Comparison of ENCODE assay signal across 14 cellular contexts in the genomic region with DNA sequence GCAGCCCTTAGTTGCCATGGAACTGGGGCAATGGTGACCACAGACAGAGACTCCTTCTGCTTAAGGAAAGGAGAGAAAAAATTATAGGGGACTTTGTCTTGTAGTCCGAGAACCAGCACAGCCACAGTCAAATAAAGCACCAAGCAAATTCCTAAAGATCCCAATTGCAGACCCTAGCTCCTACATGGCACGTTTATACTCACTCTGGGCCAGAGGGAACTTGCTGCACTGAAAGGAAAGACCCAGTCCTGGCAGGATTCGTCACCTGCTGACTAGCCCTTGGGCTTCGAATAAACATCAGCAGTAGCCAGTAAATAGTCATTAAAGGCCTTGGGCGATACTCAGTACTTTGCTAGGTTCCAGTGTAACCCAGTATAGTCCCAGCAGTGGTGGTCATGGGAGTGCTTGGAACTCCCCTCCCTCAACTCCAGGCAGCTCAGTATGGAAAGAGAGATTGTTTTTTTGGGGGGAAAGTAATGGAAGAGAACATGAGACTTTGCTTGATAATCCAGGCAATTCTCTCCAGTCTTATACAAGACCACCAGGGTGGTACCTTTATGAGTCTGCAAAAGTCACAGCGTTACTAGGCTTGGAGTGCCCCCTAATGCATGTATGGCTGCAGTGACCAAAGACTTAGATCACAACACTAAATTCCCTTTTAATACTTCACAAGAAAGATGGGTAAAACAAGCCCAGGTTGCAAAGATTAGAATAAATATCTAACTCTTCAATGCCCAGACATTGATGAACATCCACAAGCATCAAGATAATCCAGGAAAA.
DNase-seq lines count a peak whose midpoint lies in the region; ATAC-seq and TF ChIP-seq lines count a peak whose summit lies in the region.
"Had no signal": no experiment of that assay in that cellular context is flagged by ENCODE, and none has a peak within 500 bp of the region (broad histone marks: within the 10 kb centered on the region; RNA-seq: fewer than 3 reads in every experiment).

No MANE protein-coding gene starts in this region.

- H3K36me3 ChIP-seq in BE2C (no peaks in the 10 kb centered on the region), liver (ENCODE audit: control insufficient read depth in 4 of 4, insufficient read depth in 3 of 4, low read depth in 1 of 4, low read length in 3 of 4) (no peaks in the 10 kb centered on the region)
- H3K36me3 ChIP-seq: heart left ventricle, ovary had no signal

- no peak for TF ChIP-seq EP300 in Ishikawa (IDR thresholded peaks at IDR 0.05; ENCODE audit: borderline replicate concordance)

- TF ChIP-seq RAD21 in Ishikawa (IDR thresholded peaks at IDR 0.05; ENCODE audit: low read depth) (peak; percentile 32; the same call in 1 of the 2 replicates), liver (IDR thresholded peaks at IDR 0.05) (peak; percentile 85 to 87)

- no peak overlapping the region for H3K4me3 ChIP-seq in BE2C (ENCODE audit: low read depth, low read length)
- no peak overlapping the region for H3K4me3 ChIP-seq in cardiac fibroblast (replicated peaks in 1 of 2; ENCODE audit: low read depth in 2 of 2, low read length in 2 of 2)
- no peak overlapping the region for H3K4me3 ChIP-seq in liver (ENCODE audit: low read depth in 1 of 3, low read length in 3 of 3)
- H3K4me3 ChIP-seq: heart left ventricle, ovary had no signal

- H3K9ac ChIP-seq in liver (ENCODE audit: low read depth in 1 of 2, low read length in 2 of 2) = no peak overlapping the region

- ATAC-seq in GM19455 (IDR thresholded peaks at IDR 0.05; ENCODE audit: unreplicated experiment) = no peak
- ATAC-seq: heart left ventricle; stimulated activated memory B cell treated with anti-CD40 and anti-IgM and Interleukin-4, amounts not matched to agents 10 μg/mL and 1 μg/mL and 100 μg/mL, for 72 hours had no signal

- no peak overlapping the region for H3K27ac ChIP-seq in liver (ENCODE audit: low read depth in 1 of 2, low read length in 2 of 2)
- H3K27ac ChIP-seq: heart left ventricle, ovary had no signal

- DNase-seq in BE2C (peak; percentile 11), cardiac fibroblast (ENCODE audit: low read depth in 2 of 2) (peak in 1 of 2 donors; percentile 11), midbrain (lab: John Stamatoyannopoulos, UW) (no peak), GM03348 (ENCODE audit: low spot score) (no peak), NCI-H2029 (lab: John Stamatoyannopoulos, UW) (no peak)
- DNase-seq: CD4-positive, alpha-beta T cell; heart left ventricle; NCI-H2227 treated with DMSO at 0.1 percent for 48 hours; ovary; SIG-M5 had no signal

- TF ChIP-seq CTCF in BE2C (IDR thresholded peaks at IDR 0.05; ENCODE audit: low read depth, low read length) = peak; percentile 42
- TF ChIP-seq CTCF in cardiac fibroblast (IDR thresholded peaks at IDR 0.05; ENCODE audit: low read depth, low read length) = peak; percentile 35
- peak; percentile 48 for TF ChIP-seq CTCF in liver (IDR thresholded peaks at IDR 0.05; ENCODE audit: low read depth, low read length, missing input control)

- H3K9me3 ChIP-seq in BE2C (no peaks in the 10 kb centered on the region), liver (ENCODE audit: control insufficient read depth in 4 of 4, low read length in 3 of 4) (no peaks in the 10 kb centered on the region)
- H3K9me3 ChIP-seq: ovary had no signal

- no peaks in the 10 kb centered on the region; the same call in 1 of the 2 replicates for H3K27me3 ChIP-seq in BE2C
- no peaks in the 10 kb centered on the region for H3K27me3 ChIP-seq in liver (ENCODE audit: control insufficient read depth in 4 of 4, insufficient read depth in 4 of 4, low read length in 3 of 4)
- H3K27me3 ChIP-seq: heart left ventricle, ovary had no signal

- H3K4me1 ChIP-seq in BE2C = no peaks in the 10 kb centered on the region
- peaks cover 0 to 3% (median 0%) of the 10 kb centered on the region in 4 donors for H3K4me1 ChIP-seq in liver (ENCODE audit: control insufficient read depth in 4 of 4, insufficient read depth in 4 of 4, low read length in 3 of 4)
- H3K4me1 ChIP-seq: heart left ventricle had no signal

- WGBS in liver = 74% methylated on average over 6 of the region's 6 CpGs

TF ChIP-seq in Ishikawa, 13 proteins besides CTCF, POLR2A, EP300 and RAD21:
- TF ChIP-seq, protein P1, sequence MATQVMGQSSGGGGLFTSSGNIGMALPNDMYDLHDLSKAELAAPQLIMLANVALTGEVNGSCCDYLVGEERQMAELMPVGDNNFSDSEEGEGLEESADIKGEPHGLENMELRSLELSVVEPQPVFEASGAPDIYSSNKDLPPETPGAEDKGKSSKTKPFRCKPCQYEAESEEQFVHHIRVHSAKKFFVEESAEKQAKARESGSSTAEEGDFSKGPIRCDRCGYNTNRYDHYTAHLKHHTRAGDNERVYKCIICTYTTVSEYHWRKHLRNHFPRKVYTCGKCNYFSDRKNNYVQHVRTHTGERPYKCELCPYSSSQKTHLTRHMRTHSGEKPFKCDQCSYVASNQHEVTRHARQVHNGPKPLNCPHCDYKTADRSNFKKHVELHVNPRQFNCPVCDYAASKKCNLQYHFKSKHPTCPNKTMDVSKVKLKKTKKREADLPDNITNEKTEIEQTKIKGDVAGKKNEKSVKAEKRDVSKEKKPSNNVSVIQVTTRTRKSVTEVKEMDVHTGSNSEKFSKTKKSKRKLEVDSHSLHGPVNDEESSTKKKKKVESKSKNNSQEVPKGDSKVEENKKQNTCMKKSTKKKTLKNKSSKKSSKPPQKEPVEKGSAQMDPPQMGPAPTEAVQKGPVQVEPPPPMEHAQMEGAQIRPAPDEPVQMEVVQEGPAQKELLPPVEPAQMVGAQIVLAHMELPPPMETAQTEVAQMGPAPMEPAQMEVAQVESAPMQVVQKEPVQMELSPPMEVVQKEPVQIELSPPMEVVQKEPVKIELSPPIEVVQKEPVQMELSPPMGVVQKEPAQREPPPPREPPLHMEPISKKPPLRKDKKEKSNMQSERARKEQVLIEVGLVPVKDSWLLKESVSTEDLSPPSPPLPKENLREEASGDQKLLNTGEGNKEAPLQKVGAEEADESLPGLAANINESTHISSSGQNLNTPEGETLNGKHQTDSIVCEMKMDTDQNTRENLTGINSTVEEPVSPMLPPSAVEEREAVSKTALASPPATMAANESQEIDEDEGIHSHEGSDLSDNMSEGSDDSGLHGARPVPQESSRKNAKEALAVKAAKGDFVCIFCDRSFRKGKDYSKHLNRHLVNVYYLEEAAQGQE (IDR thresholded peaks at IDR 0.05; ENCODE audit: low read depth) = no peak
- TF ChIP-seq TAF1 (IDR thresholded peaks at IDR 0.05; ENCODE audit: low read depth) = no peak
- TF ChIP-seq YY1 (IDR thresholded peaks at IDR 0.05; ENCODE audit: low read depth) = no peak
- no peak for TF ChIP-seq FOXM1 (IDR thresholded peaks at IDR 0.05; ENCODE audit: borderline replicate concordance, low read depth)
- TF ChIP-seq TCF12 (IDR thresholded peaks at IDR 0.05; ENCODE audit: low read depth) = no peak
TF ChIP-seq in Ishikawa: peak in this region for 0.

TF ChIP-seq in liver, 16 proteins besides CTCF, POLR2A, EP300 and RAD21 (continues in another document):
- TF ChIP-seq FOXA2 (IDR thresholded peaks at IDR 0.05) (no peak), TAF1 (conservative IDR thresholded peaks at IDR 0.05) (no peak), GABPA (IDR thresholded peaks at IDR 0.05 in 1 of 2, conservative IDR thresholded peaks at IDR 0.05 in 1 of 2) (no peak), YY1 (IDR thresholded peaks at IDR 0.05) (no peak), HNF4A (conservative IDR thresholded peaks at IDR 0.05) (no peak), RXRA (IDR thresholded peaks at IDR 0.05) (no peak)
- TF ChIP-seq, protein P2, sequence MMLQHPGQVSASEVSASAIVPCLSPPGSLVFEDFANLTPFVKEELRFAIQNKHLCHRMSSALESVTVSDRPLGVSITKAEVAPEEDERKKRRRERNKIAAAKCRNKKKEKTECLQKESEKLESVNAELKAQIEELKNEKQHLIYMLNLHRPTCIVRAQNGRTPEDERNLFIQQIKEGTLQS (IDR thresholded peaks at IDR 0.05) = no peak
- TF ChIP-seq, protein P3, sequence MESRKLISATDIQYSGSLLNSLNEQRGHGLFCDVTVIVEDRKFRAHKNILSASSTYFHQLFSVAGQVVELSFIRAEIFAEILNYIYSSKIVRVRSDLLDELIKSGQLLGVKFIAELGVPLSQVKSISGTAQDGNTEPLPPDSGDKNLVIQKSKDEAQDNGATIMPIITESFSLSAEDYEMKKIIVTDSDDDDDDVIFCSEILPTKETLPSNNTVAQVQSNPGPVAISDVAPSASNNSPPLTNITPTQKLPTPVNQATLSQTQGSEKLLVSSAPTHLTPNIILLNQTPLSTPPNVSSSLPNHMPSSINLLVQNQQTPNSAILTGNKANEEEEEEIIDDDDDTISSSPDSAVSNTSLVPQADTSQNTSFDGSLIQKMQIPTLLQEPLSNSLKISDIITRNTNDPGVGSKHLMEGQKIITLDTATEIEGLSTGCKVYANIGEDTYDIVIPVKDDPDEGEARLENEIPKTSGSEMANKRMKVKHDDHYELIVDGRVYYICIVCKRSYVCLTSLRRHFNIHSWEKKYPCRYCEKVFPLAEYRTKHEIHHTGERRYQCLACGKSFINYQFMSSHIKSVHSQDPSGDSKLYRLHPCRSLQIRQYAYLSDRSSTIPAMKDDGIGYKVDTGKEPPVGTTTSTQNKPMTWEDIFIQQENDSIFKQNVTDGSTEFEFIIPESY (IDR thresholded peaks at IDR 0.05) = no peak
- TF ChIP-seq, protein P4, sequence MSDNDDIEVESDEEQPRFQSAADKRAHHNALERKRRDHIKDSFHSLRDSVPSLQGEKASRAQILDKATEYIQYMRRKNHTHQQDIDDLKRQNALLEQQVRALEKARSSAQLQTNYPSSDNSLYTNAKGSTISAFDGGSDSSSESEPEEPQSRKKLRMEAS (IDR thresholded peaks at IDR 0.05) = no peak
